8 cellular contexts compared by ENCODE assay signal in the genomic region with DNA sequence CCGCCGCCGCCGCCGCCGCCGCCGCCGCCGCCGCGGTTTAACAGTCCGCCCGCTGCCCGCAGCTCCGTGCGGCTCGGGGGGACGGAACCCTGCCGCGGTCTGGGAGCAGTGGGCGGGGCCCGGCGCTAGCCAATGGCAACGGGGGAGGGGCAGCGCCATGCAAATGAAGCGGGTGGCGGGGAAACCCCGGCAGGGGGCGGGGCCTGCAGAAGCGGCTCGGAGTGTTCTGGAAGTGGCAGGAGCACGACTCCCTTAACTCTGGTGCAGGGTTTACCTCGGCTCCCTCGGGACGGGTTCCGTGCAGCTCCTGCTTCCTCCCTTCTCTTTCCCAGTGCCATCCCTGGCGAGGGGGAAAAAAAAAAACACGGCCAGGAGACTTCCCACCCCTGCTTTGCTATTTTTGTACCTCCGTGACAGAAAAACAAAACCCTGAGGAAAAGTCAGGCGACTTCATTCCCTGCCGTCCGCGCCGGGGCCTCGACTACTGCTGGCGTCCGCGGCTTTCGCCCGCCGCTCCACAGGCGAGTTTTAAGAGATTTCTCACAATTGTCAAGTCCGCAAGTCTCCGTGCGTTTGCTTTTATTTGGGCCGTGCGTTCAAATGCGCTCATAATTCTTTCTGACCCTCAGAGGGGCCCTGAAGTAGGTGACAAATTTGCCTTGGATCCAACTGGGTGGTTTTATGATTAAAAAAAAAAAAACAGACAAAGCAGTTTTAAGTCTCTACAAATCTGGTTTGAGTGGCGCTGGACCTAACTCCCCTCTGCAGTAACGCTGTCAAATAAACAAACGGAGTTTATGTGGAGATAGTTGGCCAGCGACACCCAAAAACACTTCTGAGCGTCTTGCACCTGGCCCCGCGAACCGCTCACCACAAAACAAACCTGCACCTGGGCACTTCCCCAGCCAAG. TPM values are rescaled to one million over a fixed set of nuclear protein-coding genes. Genes with fewer than 3 reads are reported as not detected.
DNase-seq lines count a peak whose midpoint lies in the region; ATAC-seq and FAIRE-seq lines count a peak whose summit lies in the region.

KANSL1L (minus strand) TSS at position 101 of the 910 bp plus-strand sequence. CDS start 16,827 bp downstream, outside the sequence.

- peak; percentile 92 for DNase-seq in NCI-H1694 treated with DMSO at 0.1 percent for 48 hours (lab: John Stamatoyannopoulos, UW)
- DNase-seq in T-helper 17 cell, result peak; percentile 96 to 98 (median 97)
- peak; percentile 67 to 99 (median 96) for DNase-seq in anterior cingulate cortex (lab: John Stamatoyannopoulos, UW)
- DNase-seq in right cardiac atrium, result peak; percentile 99 to 100 (median 100)
- DNase-seq in pulmonary artery endothelial cell (ENCODE audit: low read depth, low spot score), result peak; percentile 87
- peak; percentile 95 for DNase-seq in urothelium cell line (ENCODE audit: low spot score)

- no peaks in the 10 kb centered on the region for H3K27me3 ChIP-seq in right cardiac atrium (ENCODE audit: control insufficient read depth, insufficient read depth)

- H3K36me3 Mint-ChIP-seq in T-helper 17 cell (ENCODE audit: low read depth), result no peaks in the 10 kb centered on the region

- H3K4me3 ChIP-seq in right cardiac atrium (ENCODE audit: low read length), result peak within 1 kb of the TSS; percentile 98

- WGBS in right cardiac atrium, result under 1% methylated on average over 67 of the region's 67 CpGs

- peak within 1 kb of the TSS; percentile 97 for H3K4me3 Mint-ChIP-seq in T-helper 17 cell

- peak within 1 kb of the TSS; percentile 96 for H3K27ac Mint-ChIP-seq in T-helper 17 cell

- H3K4me1 ChIP-seq in right cardiac atrium (ENCODE audit: control insufficient read depth, insufficient read depth, low read length), result no peaks in the 10 kb centered on the region

- H3K27ac ChIP-seq in right cardiac atrium (ENCODE audit: low read length), result peak within 1 kb of the TSS; percentile 100

- ATAC-seq in GM18498 (IDR thresholded peaks at IDR 0.05; ENCODE audit: unreplicated experiment), result peak; percentile 80
- peak; percentile 56 for ATAC-seq in HG02938 (IDR thresholded peaks at IDR 0.05; ENCODE audit: unreplicated experiment)
- peak; percentile 91 for ATAC-seq in T-helper 17 cell
- peak; percentile 95 to 97 for ATAC-seq in right cardiac atrium

- H3K27me3 Mint-ChIP-seq in T-helper 17 cell, result peaks cover 5% of the 10 kb centered on the region

- intact Hi-C loops in right cardiac atrium (cut with DNase I), result loop anchor here in 1 of 4 donors (10.0 kb wide), 1 partner anchor 167 kb away; the partner anchor contains the start of gene RPE

- H3K9me3 ChIP-seq in T-helper 17 cell (ENCODE audit: control insufficient read depth, low read length, poor library complexity, severe bottlenecking) (no peaks in the 10 kb centered on the region), right cardiac atrium (ENCODE audit: control insufficient read depth, low read length) (no peaks in the 10 kb centered on the region)

- FAIRE-seq in urothelium cell line (lab: Jason Lieb, UNC), result no peak

- peaks cover 18% of the 10 kb centered on the region for H3K4me1 Mint-ChIP-seq in T-helper 17 cell

RNA-seq across cellular contexts. Expression of gene KANSL1L, which starts in this region (rescaled TPM):
- total RNA-seq in T-helper 17 cell (1 to 10 TPM; 3.4 to 5.6 TPM), right cardiac atrium (10 to 100 TPM; 19.4 to 23.9 (median 22.2) TPM), pulmonary artery endothelial cell (8.1 and 14.6 TPM in 2 replicates)
- 6.2 TPM for polyA plus RNA-seq in right cardiac atrium

Comparison
In these comparisons a context has a peak if more than half of its experiments do, and no peak if none do; other contexts are left out.
1. Peak in every context shown above with its lines: DNase-seq, ATAC-seq, H3K4me3 ChIP-seq and H3K27ac ChIP-seq.